In the genomic region with DNA sequence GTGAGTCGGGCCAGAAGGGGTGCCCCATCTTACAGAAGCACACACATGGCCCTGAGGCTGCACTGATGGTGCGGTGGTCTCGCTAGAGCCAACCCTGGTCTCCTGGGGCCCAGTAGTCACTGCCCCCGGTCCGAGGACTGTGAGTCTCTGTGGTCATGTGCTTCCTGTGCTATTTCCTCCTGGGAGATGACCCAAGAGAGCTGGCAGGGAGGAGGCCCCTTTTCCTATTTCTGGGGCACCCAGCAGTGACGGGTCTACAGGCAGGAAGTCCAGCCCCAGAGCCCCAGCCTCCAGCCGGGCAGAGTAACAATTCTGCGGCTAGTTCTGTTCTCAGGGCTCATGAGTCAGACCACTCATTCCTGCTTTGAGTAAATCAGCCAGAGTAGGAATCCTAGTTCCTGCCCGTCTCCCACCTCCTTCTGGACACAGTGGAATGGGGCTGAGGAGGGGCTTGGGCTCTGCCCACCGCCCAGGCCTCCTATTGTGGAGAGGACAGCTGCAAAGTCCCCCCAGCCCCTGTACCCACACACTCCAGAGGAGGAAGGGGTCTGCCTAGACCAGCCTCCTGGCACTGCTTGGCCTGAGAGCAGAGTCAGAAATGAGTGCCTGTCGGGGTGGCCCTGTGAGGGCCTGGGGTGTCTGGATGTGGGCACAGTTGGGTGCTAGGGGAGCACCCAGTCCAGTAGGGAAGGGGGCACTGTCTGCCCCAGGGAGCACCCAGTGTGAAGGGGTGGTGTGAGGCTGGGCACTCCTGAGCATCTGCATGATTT, we compare ENCODE assay signal across 1 cellular context.
A peak's percentile ranks its signal among the peaks of the same experiment; 100 is the strongest.
TF ChIP-seq lines count a peak whose summit lies in the region.

No MANE protein-coding gene starts in this region.

TF ChIP-seq in GM12878, 131 proteins besides CTCF, POLR2A, EP300 and RAD21 (continued from another document):
- TF ChIP-seq MEF2B (IDR thresholded peaks at IDR 0.05; ENCODE audit: partially characterized antibody, poor library complexity, severe bottlenecking), result peak; percentile 85
- TF ChIP-seq PAX8 (IDR thresholded peaks at IDR 0.05), result no peak
- TF ChIP-seq RELB (IDR thresholded peaks at IDR 0.05; ENCODE audit: low read depth), result peak; percentile 82
- TF ChIP-seq ZNF622 (IDR thresholded peaks at IDR 0.05), result no peak
- TF ChIP-seq EGR1 (IDR thresholded peaks at IDR 0.05; ENCODE audit: borderline replicate concordance in 1 of 2, low read depth in 2 of 2, low read length in 2 of 2), result peak in 1 of 2 experiments; percentile 72; a peak in 2 of 3 replicates
- no peak for TF ChIP-seq CHD2 (IDR thresholded peaks at IDR 0.05; ENCODE audit: borderline replicate concordance, low read depth, low read length)
- no peak for TF ChIP-seq YY1 (IDR thresholded peaks at IDR 0.05; ENCODE audit: low read depth, low read length)
- TF ChIP-seq GABPA (IDR thresholded peaks at IDR 0.05; ENCODE audit: low read depth), result no peak; the same call in 1 of the 2 replicates
- peak; percentile 59 for TF ChIP-seq JUND (IDR thresholded peaks at IDR 0.05; ENCODE audit: low read depth, low read length)
- no peak; the same call in 1 of the 2 replicates for TF ChIP-seq SMC3 (IDR thresholded peaks at IDR 0.05; ENCODE audit: borderline replicate concordance, low read length)
- TF ChIP-seq E2F4 (IDR thresholded peaks at IDR 0.05; ENCODE audit: low read depth, low read length), result no peak
- no peak for TF ChIP-seq STAT1 (conservative IDR thresholded peaks at IDR 0.05)
- peak in 1 of 2 experiments; percentile 96; a peak in 2 of 4 replicates for TF ChIP-seq ETV6 (conservative IDR thresholded peaks at IDR 0.05 in 1 of 2, IDR thresholded peaks at IDR 0.05 in 1 of 2; ENCODE audit: borderline replicate concordance in 1 of 2, low read depth in 1 of 2)
- peak; percentile 95 for TF ChIP-seq DPF2 (IDR thresholded peaks at IDR 0.05)
- TF ChIP-seq SIN3A (IDR thresholded peaks at IDR 0.05; ENCODE audit: low read depth, low read length), result no peak
- TF ChIP-seq SP1 (IDR thresholded peaks at IDR 0.05; ENCODE audit: low read depth, low read length), result peak; percentile 7
- no peak for TF ChIP-seq YBX1 (IDR thresholded peaks at IDR 0.05)
- no peak for TF ChIP-seq BRCA1 (IDR thresholded peaks at IDR 0.05; ENCODE audit: low read depth, low read length)
- no peak for TF ChIP-seq MYC (IDR thresholded peaks at IDR 0.05; ENCODE audit: insufficient read depth, insufficient read length, insufficient replicate concordance, low read length, severe bottlenecking)
- peak in 1 of 2 experiments; percentile 72; a peak in 2 of 4 replicates for TF ChIP-seq SRF (IDR thresholded peaks at IDR 0.05; ENCODE audit: low read depth in 2 of 2, low read length in 2 of 2)
- 0 out of 2 replicates have a peak, but pooled peaks have one; percentile 34 for TF ChIP-seq CHD1 (IDR thresholded peaks at IDR 0.05; ENCODE audit: low read depth, low read length)
- peak; percentile 100 for TF ChIP-seq EED (IDR thresholded peaks at IDR 0.05; ENCODE audit: low read depth)
- TF ChIP-seq SUZ12 (IDR thresholded peaks at IDR 0.05; ENCODE audit: unreplicated experiment), result no peak
- no peak for TF ChIP-seq PML (IDR thresholded peaks at IDR 0.05; ENCODE audit: low read length)
- TF ChIP-seq ZNF384 (IDR thresholded peaks at IDR 0.05; ENCODE audit: borderline replicate concordance, low read depth, low read length), result no peak
- TF ChIP-seq CEBPB (IDR thresholded peaks at IDR 0.05; ENCODE audit: borderline replicate concordance in 1 of 2, low read depth in 2 of 2, low read length in 2 of 2), result no peak
- 0 out of 2 replicates have a peak, but pooled peaks have one; percentile 32 for TF ChIP-seq WRNIP1 (IDR thresholded peaks at IDR 0.05; ENCODE audit: borderline replicate concordance, low read depth, low read length)
- TF ChIP-seq MEF2A (IDR thresholded peaks at IDR 0.05; ENCODE audit: insufficient read depth, low read depth, low read length), result 0 out of 2 replicates have a peak, but pooled peaks have one; percentile 65
- peak; percentile 96 to 97 for TF ChIP-seq IKZF2 (IDR thresholded peaks at IDR 0.05)
- 0 out of 2 replicates have a peak, but pooled peaks have one; percentile 50 for TF ChIP-seq MXI1 (IDR thresholded peaks at IDR 0.05; ENCODE audit: low read depth, low read length)
- no peak; the same call in 1 of the 2 replicates for TF ChIP-seq MTA3 (IDR thresholded peaks at IDR 0.05; ENCODE audit: borderline replicate concordance, low read length)
- TF ChIP-seq MTA2 (IDR thresholded peaks at IDR 0.05; ENCODE audit: low read depth), result peak; percentile 55; the same call in 1 of the 2 replicates
- peak; percentile 82 for TF ChIP-seq TBL1XR1 (IDR thresholded peaks at IDR 0.05; ENCODE audit: low read depth, low read length)
- TF ChIP-seq CBFB (IDR thresholded peaks at IDR 0.05; ENCODE audit: low read depth), result 0 out of 2 replicates have a peak, but pooled peaks have one; percentile 68
- TF ChIP-seq ASH2L (IDR thresholded peaks at IDR 0.05; ENCODE audit: borderline replicate concordance, low read depth), result no peak
- TF ChIP-seq, protein P1, sequence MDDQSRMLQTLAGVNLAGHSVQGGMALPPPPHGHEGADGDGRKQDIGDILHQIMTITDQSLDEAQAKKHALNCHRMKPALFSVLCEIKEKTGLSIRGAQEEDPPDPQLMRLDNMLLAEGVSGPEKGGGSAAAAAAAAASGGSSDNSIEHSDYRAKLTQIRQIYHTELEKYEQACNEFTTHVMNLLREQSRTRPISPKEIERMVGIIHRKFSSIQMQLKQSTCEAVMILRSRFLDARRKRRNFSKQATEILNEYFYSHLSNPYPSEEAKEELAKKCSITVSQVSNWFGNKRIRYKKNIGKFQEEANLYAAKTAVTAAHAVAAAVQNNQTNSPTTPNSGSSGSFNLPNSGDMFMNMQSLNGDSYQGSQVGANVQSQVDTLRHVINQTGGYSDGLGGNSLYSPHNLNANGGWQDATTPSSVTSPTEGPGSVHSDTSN (IDR thresholded peaks at IDR 0.05; ENCODE audit: insufficient replicate concordance, low read depth, low read length), result no peak
- peak; percentile 23; the same call in 1 of the 2 replicates for TF ChIP-seq BACH1 (IDR thresholded peaks at IDR 0.05; ENCODE audit: borderline replicate concordance)
- TF ChIP-seq POLR2AphosphoS5 (IDR thresholded peaks at IDR 0.05; ENCODE audit: low read length), result no peak
- no peak for TF ChIP-seq ZNF24 (IDR thresholded peaks at IDR 0.05)
- TF ChIP-seq, protein P2, sequence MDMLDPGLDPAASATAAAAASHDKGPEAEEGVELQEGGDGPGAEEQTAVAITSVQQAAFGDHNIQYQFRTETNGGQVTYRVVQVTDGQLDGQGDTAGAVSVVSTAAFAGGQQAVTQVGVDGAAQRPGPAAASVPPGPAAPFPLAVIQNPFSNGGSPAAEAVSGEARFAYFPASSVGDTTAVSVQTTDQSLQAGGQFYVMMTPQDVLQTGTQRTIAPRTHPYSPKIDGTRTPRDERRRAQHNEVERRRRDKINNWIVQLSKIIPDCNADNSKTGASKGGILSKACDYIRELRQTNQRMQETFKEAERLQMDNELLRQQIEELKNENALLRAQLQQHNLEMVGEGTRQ (IDR thresholded peaks at IDR 0.05; ENCODE audit: borderline replicate concordance, low read depth, low read length), result no peak
- TF ChIP-seq MLLT1 (IDR thresholded peaks at IDR 0.05), result no peak; the same call in 1 of the 2 replicates
- TF ChIP-seq RFX5 (IDR thresholded peaks at IDR 0.05; ENCODE audit: low read depth, low read length), result no peak
- TF ChIP-seq ZBTB11 (CRISPR knock-in tag; IDR thresholded peaks at IDR 0.05), result no peak
- no peak for TF ChIP-seq ZBTB4 (CRISPR knock-in tag; IDR thresholded peaks at IDR 0.05)
- TF ChIP-seq STAT3 (IDR thresholded peaks at IDR 0.05; ENCODE audit: low read depth, low read length), result no peak
